Comparison of ENCODE assay signal across 1 cellular context in genomic region chr14:64506751-64507150, GRCh38.
TF ChIP-seq lines count a peak whose summit lies in the region.

No MANE protein-coding gene starts in this region.

TF ChIP-seq in HCT116, 20 proteins besides CTCF, POLR2A, EP300 and RAD21 (continued from another document):
- TF ChIP-seq ZBTB33 (IDR thresholded peaks at IDR 0.05; ENCODE audit: extremely low read depth, insufficient replicate concordance, low read length) = no peak
- TF ChIP-seq ZNF274 (IDR thresholded peaks at IDR 0.05; ENCODE audit: low read depth, low read length) = no peak
- TF ChIP-seq FOSL1 (IDR thresholded peaks at IDR 0.05; ENCODE audit: low read depth) = no peak
- TF ChIP-seq REST (IDR thresholded peaks at IDR 0.05; ENCODE audit: low read depth) = no peak
TF ChIP-seq in HCT116: peak in this region for 0.
